18 cellular contexts compared by ENCODE assay signal in genomic region chr1:62746809-62747138, GRCh38.
"Had no signal": no experiment of that assay in that cellular context is flagged by ENCODE, and none has a peak within 500 bp of the region (broad histone marks: within the 10 kb centered on the region; RNA-seq: fewer than 3 reads in every experiment).

No MANE protein-coding gene starts in this region.

- H3K4me3 Mint-ChIP-seq: activated naive CD4-positive, alpha-beta T cell treated with anti-CD3 and anti-CD28 coated beads for 36 hours; activated naive CD8-positive, alpha-beta T cell treated with anti-CD3 and anti-CD28 coated beads, Interleukin-2, amount 50 U/mL, for 24 hours; activated T-helper 17 cell treated with anti-CD3 and anti-CD28 coated beads, Interleukin-2, amount 50 U/mL, for 72 hours; naive B cell had no signal

- H3K27ac Mint-ChIP-seq: activated naive CD4-positive, alpha-beta T cell treated with anti-CD3 and anti-CD28 coated beads for 36 hours; activated naive CD8-positive, alpha-beta T cell treated with anti-CD3 and anti-CD28 coated beads, Interleukin-2, amount 50 U/mL, for 24 hours; activated T-helper 17 cell treated with anti-CD3 and anti-CD28 coated beads, Interleukin-2, amount 50 U/mL, for 72 hours; naive B cell; progenitor cell of endocrine pancreas had no signal

- H3K79me2 ChIP-seq: hepatocyte had no signal

- ATAC-seq: activated naive CD8-positive, alpha-beta T cell treated with anti-CD3 and anti-CD28 coated beads, Interleukin-2, amount 50 U/mL, for 24 hours; activated T-helper 17 cell treated with anti-CD3 and anti-CD28 coated beads, Interleukin-2, amount 50 U/mL, for 72 hours had no signal

- H3K36me3 ChIP-seq: ascending aorta, tibial artery, uterus had no signal

- H3K4me3 ChIP-seq: hepatocyte had no signal

- H3K4me1 Mint-ChIP-seq: activated naive CD8-positive, alpha-beta T cell treated with anti-CD3 and anti-CD28 coated beads, Interleukin-2, amount 50 U/mL, for 24 hours; activated T-helper 17 cell treated with anti-CD3 and anti-CD28 coated beads, Interleukin-2, amount 50 U/mL, for 72 hours; naive B cell had no signal

- H3K9me3 Mint-ChIP-seq: activated naive CD4-positive, alpha-beta T cell treated with anti-CD3 and anti-CD28 coated beads for 36 hours; activated naive CD8-positive, alpha-beta T cell treated with anti-CD3 and anti-CD28 coated beads, Interleukin-2, amount 50 U/mL, for 24 hours; activated T-helper 17 cell treated with anti-CD3 and anti-CD28 coated beads, Interleukin-2, amount 50 U/mL, for 72 hours had no signal

- H3K27me3 ChIP-seq: ascending aorta, dorsolateral prefrontal cortex, hepatocyte, tibial artery, uterus had no signal

- H3K27ac ChIP-seq: ascending aorta, dorsolateral prefrontal cortex, hepatocyte, skin epidermis, tibial artery, uterus had no signal

- H3K27me3 Mint-ChIP-seq: activated T-helper 17 cell treated with anti-CD3 and anti-CD28 coated beads, Interleukin-2, amount 50 U/mL, for 72 hours; naive B cell; progenitor cell of endocrine pancreas had no signal

- H3K4me1 ChIP-seq: uterus had no signal

- H3K36me3 Mint-ChIP-seq: naive B cell had no signal

- DNase-seq: activated CD4-positive, alpha-beta T cell treated with anti-CD3 and anti-CD28 coated beads, Interleukin-2, amount 50 U/mL, for 1 hour; activated CD4-positive, CD25-positive, alpha-beta regulatory T cell; activated naive CD4-positive, alpha-beta T cell treated with anti-CD3 and anti-CD28 coated beads for 36 hours; activated naive CD8-positive, alpha-beta T cell treated with anti-CD3 and anti-CD28 coated beads, Interleukin-2, amount 50 U/mL, for 24 hours; activated T-cell treated with anti-CD3 and anti-CD28 coated beads for 4 hours; dorsolateral prefrontal cortex; islet precursor cell; right cardiac atrium; stimulated activated CD4-positive, alpha-beta T cell treated with anti-CD3 and anti-CD28 coated beads, Interleukin-15, amount 100 ng/mL, for 24 hours; stimulated activated CD4-positive, alpha-beta T cell treated with anti-CD3 and anti-CD28 coated beads, Interleukin-4, amount 100 ng/mL, for 1 hour; tibial artery; uterus had no signal
